In the genomic region with DNA sequence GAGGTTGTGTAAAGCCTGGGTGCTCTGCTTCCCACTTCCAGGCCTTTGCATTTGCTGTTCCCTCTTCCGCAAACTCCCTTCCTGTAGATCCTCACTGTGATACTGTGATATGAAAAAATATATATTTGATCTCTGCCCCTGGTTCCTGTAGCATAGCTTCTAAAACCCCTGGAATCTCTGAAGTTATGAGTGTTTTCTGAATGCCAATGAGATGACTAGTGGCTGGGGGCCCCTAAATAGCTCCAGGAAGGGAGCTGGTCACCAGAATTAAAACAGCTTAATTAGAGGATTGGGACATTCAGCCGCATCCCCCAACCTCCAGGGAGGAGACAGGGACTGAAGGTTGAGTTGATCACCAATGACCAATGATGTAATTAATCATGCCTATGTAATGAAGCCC, we compare ENCODE assay signal across 14 cellular contexts. TPM values are rescaled to one million over a fixed set of nuclear protein-coding genes. Genes with fewer than 3 reads are reported as not detected.
A peak's percentile ranks its signal among the peaks of the same experiment; 100 is the strongest.
DNase-seq lines count a peak whose midpoint lies in the region; TF ChIP-seq lines count a peak whose summit lies in the region.
"Had no signal": no experiment of that assay in that cellular context is flagged by ENCODE, and none has a peak within 500 bp of the region (broad histone marks: within the 10 kb centered on the region; RNA-seq: fewer than 3 reads in every experiment).

No MANE protein-coding gene starts in this region.

- peak overlapping the region; percentile 99 for H3K27ac ChIP-seq in smooth muscle cell (ENCODE audit: low read depth)
- H3K27ac ChIP-seq: BLaER1, HL-60 had no signal

- H3K4me1 ChIP-seq in smooth muscle cell (ENCODE audit: low read depth): peaks cover 40% of the 10 kb centered on the region
- H3K4me1 ChIP-seq: BLaER1 had no signal

- H3K4me2 ChIP-seq in smooth muscle cell: peak overlapping the region; percentile 73
- H3K4me2 ChIP-seq: BLaER1 had no signal

- no peak overlapping the region for H3K4me3 ChIP-seq in smooth muscle cell
- H3K4me3 ChIP-seq: BLaER1, HAP-1, K562 had no signal

- no peaks in the 10 kb centered on the region for H3K27me3 ChIP-seq in smooth muscle cell (ENCODE audit: low read depth)
- H3K27me3 ChIP-seq: BLaER1 had no signal

- DNase-seq in EL (peak; percentile 81), RPMI7951 (ENCODE audit: low read depth) (peak; percentile 45), iris pigment epithelial cell (ENCODE audit: low read depth) (peak; percentile 53), smooth muscle cell (lab: John Stamatoyannopoulos, UW; ENCODE audit: unreplicated experiment) (no peak), amniotic stem cell (lab: John Stamatoyannopoulos, UW) (no peak), head of caudate nucleus (no peak), NCI-H2171 treated with DMSO at 0.1 percent for 48 hours (lab: John Stamatoyannopoulos, UW) (no peak)
- DNase-seq: CD8-positive, alpha-beta memory T cell; NCI-H1092 treated with DMSO at 0.1 percent for 48 hours; NCI-H1694 treated with DMSO at 0.1 percent for 48 hours had no signal

- no peak overlapping the region for H3K9ac ChIP-seq in smooth muscle cell (ENCODE audit: low read depth)
- H3K9ac ChIP-seq: BLaER1 had no signal

- H3K9me3 ChIP-seq in smooth muscle cell (replicated peaks; ENCODE audit: low read depth): no peaks in the 10 kb centered on the region
- H3K9me3 ChIP-seq: HAP-1 had no signal

- no peaks in the 10 kb centered on the region for H3K36me3 ChIP-seq in smooth muscle cell (ENCODE audit: low read depth)
- H3K36me3 ChIP-seq: HAP-1 had no signal

- peaks cover 50% of the 10 kb centered on the region for H3F3A ChIP-seq in smooth muscle cell (ENCODE audit: low read depth)

- intact Hi-C loops in head of caudate nucleus (cut with DNase I): no loop called here

- WGBS in smooth muscle cell (ENCODE audit: low lambda C conversion rate): 68% methylated on average over 2 of the region's 2 CpGs

- no peak overlapping the region for H2AFZ ChIP-seq in smooth muscle cell (ENCODE audit: low read depth)

- no peak for TF ChIP-seq CTCF in smooth muscle cell (IDR thresholded peaks at IDR 0.05; ENCODE audit: borderline replicate concordance, insufficient read depth, poor library complexity, severe bottlenecking)

- peaks cover 68% of the 10 kb centered on the region for H3K79me2 ChIP-seq in smooth muscle cell (ENCODE audit: low read depth)

- peaks cover 7% of the 10 kb centered on the region for H4K20me1 ChIP-seq in smooth muscle cell (ENCODE audit: low read depth)
- H4K20me1 ChIP-seq: BLaER1 had no signal

RNA-seq across cellular contexts. Expression of gene DUSP10, which starts 21.9 kb away (rescaled TPM):
- 27.8 and 35.1 TPM in 2 replicates for total RNA-seq in RPMI7951 (2014; rRNA removed; shearing (Covaris generic))
- total RNA-seq in smooth muscle cell: 78.2 and 104 TPM in 2 replicates
- polyA plus RNA-seq in smooth muscle cell: 49.7 and 56.8 TPM in 2 replicates

Comparison
In these comparisons a context has a peak if more than half of its experiments do, and no peak if none do; other contexts are left out.
1. DNase-seq: peak in EL (single experiment), RPMI7951 (single experiment) and iris pigment epithelial cell (single experiment); none in smooth muscle cell (single experiment), amniotic stem cell (single experiment), head of caudate nucleus (0 of 42) and NCI-H2171 treated with DMSO at 0.1 percent for 48 hours (single experiment).